8 cellular contexts compared by ENCODE assay signal in the genomic region with DNA sequence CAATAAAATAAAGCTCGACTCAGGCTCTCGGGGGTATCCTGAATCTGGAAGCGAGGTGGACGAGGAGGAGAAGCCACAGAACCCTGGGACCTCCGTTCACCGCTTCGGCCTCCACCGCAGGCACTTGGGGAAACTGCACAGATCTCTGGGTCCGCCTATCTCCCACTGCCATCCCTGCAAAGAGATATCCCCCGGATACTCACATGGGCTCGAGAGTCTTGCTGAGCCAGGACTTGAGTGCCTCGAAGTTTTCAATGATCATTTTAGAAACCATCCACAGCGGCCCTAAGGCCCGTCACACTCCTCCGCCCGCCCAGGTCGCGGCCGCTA. TPM values are rescaled to one million over a fixed set of nuclear protein-coding genes. Genes with fewer than 3 reads are reported as not detected.
DNase-seq lines count a peak whose midpoint lies in the region; ATAC-seq, FAIRE-seq and TF ChIP-seq lines count a peak whose summit lies in the region.

No MANE protein-coding gene starts in this region.

- H3K4me3 Mint-ChIP-seq in neural crest cell, result no peak overlapping the region

- H3K9me3 ChIP-seq in Loucy (ENCODE audit: insufficient read depth, low read depth, low read length) (no peaks in the 10 kb centered on the region), duodenal mucosa (ENCODE audit: control insufficient read depth in 1 of 2, low read length in 2 of 2) (no peaks in the 10 kb centered on the region)

- H3K79me2 ChIP-seq in Loucy (ENCODE audit: insufficient read depth, low read length), result peaks cover 79% of the 10 kb centered on the region

- H3K36me3 Mint-ChIP-seq in neural crest cell (ENCODE audit: low read depth), result no peaks in the 10 kb centered on the region

- H3K4me1 ChIP-seq in Loucy (ENCODE audit: insufficient read depth, low read length, poor library complexity, severe bottlenecking) (peaks cover 59% of the 10 kb centered on the region), duodenal mucosa (ENCODE audit: control insufficient read depth in 1 of 2, insufficient read depth in 2 of 2, low read length in 2 of 2) (peaks cover 34 to 47% of the 10 kb centered on the region in 2 donors)

- H3K4me2 ChIP-seq in Loucy (ENCODE audit: low read depth, low read length, poor library complexity, severe bottlenecking), result peak overlapping the region; percentile 95

- DNase-seq in GM12891 (ENCODE audit: insufficient read length, low spot score) (no peak), neural crest cell (ENCODE audit: low read depth, low spot score) (no peak), putamen (ENCODE audit: low spot score) (no peak)
- DNase-seq in effector CD4-positive, alpha-beta T cell, result no peak
- no peak for DNase-seq in stimulated activated CD4-positive, alpha-beta T cell treated with anti-CD3 and anti-CD28 coated beads, Interleukin-15, amount 100 ng/mL, for 24 hours

- H3K27ac ChIP-seq in duodenal mucosa (ENCODE audit: low read depth, low read length), result peak overlapping the region; percentile 94

- H3K4me3 ChIP-seq in Loucy (ENCODE audit: low read length, poor library complexity, severe bottlenecking) (peak overlapping the region; percentile 92), duodenal mucosa (ENCODE audit: low read depth in 1 of 2, low read length in 2 of 2) (peak overlapping the region; percentile 79 to 88)

- TF ChIP-seq POLR2A in GM12891 (IDR thresholded peaks at IDR 0.05; ENCODE audit: low read depth, low read length), result no peak

- H3K36me3 ChIP-seq in Loucy (ENCODE audit: insufficient read depth, low read length) (no peaks in the 10 kb centered on the region), duodenal mucosa (ENCODE audit: control insufficient read depth in 1 of 2, insufficient read depth in 2 of 2, low read length in 2 of 2) (no peaks in the 10 kb centered on the region)

- H3K27me3 Mint-ChIP-seq in neural crest cell (ENCODE audit: low read depth), result no peaks in the 10 kb centered on the region

- FAIRE-seq in GM12891 (lab: Jason Lieb, UNC), result peak; percentile 55

- H4K20me1 ChIP-seq in Loucy (ENCODE audit: insufficient read depth, low read length, poor library complexity, severe bottlenecking), result peaks cover 49% of the 10 kb centered on the region

- no peaks in the 10 kb centered on the region for H3K9me2 ChIP-seq in Loucy (replicated peaks; ENCODE audit: low read depth, low read length)

- peaks cover 41% of the 10 kb centered on the region for H3K4me1 Mint-ChIP-seq in neural crest cell

- H3K9ac ChIP-seq in Loucy (ENCODE audit: low read depth, low read length, poor library complexity, severe bottlenecking) (peak overlapping the region; percentile 93), duodenal mucosa (ENCODE audit: low read depth in 1 of 2, low read length in 2 of 2) (peak overlapping the region; percentile 91 to 94)

- ATAC-seq in GM21825 (IDR thresholded peaks at IDR 0.05; ENCODE audit: unreplicated experiment), result peak; percentile 37

- peak overlapping the region; percentile 94; the same call in 1 of the 2 replicates for H2AFZ ChIP-seq in Loucy (ENCODE audit: low read length)

- TF ChIP-seq CTCF in Loucy (conservative IDR thresholded peaks at IDR 0.05; ENCODE audit: low read length) (no peak), neural crest cell (conservative IDR thresholded peaks at IDR 0.05) (no peak)

- H3K27me3 ChIP-seq in Loucy (ENCODE audit: insufficient read depth, low read length, poor library complexity, severe bottlenecking) (no peaks in the 10 kb centered on the region), duodenal mucosa (ENCODE audit: control insufficient read depth in 1 of 2, insufficient read depth in 2 of 2, low read length in 2 of 2) (no peaks in the 10 kb centered on the region)

- peak overlapping the region; percentile 88 for H3K27ac Mint-ChIP-seq in neural crest cell (ENCODE audit: unreplicated experiment)

- H3F3A ChIP-seq in Loucy (ENCODE audit: low read depth), result no peaks in the 10 kb centered on the region

- H3K9me3 Mint-ChIP-seq in neural crest cell, result no peaks in the 10 kb centered on the region

TF ChIP-seq in GM12891, 5 proteins besides CTCF, POLR2A, EP300 and RAD21:
- TF ChIP-seq SPI1 (IDR thresholded peaks at IDR 0.05; ENCODE audit: low read depth, low read length), result no peak
- TF ChIP-seq PAX5 (IDR thresholded peaks at IDR 0.05; ENCODE audit: insufficient read depth, low read length, severe bottlenecking), result no peak
TF ChIP-seq in GM12891: peak in this region for 0.

RNA-seq across cellular contexts. Expression of a gene that starts 0.6 kb away (rescaled TPM):
- polyA plus RNA-seq in GM12891 (2012; ENCODE audit: low read depth, missing spikeins), result 23.8 TPM
- 78.1 and 81.2 TPM in 2 replicates for total RNA-seq in neural crest cell
